1 cellular context compared by ENCODE assay signal in the genomic region with DNA sequence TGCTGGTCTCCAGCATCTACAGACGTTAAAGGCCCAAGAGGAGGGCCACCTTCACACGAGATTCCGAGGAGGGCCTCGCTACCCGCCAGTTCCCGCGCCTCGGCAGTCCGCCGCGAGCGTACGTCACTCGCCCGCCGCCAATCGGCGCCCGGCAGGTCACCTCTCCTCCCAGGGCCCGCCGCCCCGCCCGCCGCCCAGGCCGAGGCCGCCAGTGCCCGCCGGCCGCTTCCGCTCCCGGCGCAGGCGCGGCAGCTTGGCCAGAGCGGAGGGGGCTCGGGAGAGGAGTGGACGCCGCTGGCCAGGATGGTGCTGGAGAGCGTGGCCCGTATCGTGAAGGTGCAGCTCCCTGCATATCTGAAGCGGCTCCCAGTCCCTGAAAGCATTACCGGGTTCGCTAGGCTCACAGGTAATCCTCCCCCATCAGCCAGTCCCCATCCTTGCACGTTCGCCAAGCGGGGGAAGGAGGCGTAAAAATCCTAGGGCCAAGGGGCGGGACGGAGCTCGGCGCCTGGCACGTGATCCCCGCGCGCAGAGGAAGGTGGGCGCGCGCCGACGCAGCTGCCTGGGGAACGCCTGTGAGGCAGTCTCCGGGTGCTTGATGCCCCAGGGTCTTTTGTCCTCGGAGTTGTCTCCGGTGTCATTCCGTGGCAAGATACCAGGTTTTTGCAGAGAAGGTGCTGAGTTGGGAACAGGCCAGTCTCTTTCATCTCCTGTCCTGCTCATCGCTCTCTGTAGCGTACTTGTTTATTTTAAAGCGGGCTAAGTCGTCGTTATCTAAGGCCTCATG.
TF ChIP-seq lines count a peak whose summit lies in the region.

A gene with protein sequence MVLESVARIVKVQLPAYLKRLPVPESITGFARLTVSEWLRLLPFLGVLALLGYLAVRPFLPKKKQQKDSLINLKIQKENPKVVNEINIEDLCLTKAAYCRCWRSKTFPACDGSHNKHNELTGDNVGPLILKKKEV (plus strand): TSS at position 211 of the 787 bp plus-strand sequence. CDS start 93 bp downstream, at position 304.

TF ChIP-seq in HepG2, 621 proteins besides CTCF, POLR2A, EP300 and RAD21 (continued from another document and continues in another):
- TF ChIP-seq, protein P1, sequence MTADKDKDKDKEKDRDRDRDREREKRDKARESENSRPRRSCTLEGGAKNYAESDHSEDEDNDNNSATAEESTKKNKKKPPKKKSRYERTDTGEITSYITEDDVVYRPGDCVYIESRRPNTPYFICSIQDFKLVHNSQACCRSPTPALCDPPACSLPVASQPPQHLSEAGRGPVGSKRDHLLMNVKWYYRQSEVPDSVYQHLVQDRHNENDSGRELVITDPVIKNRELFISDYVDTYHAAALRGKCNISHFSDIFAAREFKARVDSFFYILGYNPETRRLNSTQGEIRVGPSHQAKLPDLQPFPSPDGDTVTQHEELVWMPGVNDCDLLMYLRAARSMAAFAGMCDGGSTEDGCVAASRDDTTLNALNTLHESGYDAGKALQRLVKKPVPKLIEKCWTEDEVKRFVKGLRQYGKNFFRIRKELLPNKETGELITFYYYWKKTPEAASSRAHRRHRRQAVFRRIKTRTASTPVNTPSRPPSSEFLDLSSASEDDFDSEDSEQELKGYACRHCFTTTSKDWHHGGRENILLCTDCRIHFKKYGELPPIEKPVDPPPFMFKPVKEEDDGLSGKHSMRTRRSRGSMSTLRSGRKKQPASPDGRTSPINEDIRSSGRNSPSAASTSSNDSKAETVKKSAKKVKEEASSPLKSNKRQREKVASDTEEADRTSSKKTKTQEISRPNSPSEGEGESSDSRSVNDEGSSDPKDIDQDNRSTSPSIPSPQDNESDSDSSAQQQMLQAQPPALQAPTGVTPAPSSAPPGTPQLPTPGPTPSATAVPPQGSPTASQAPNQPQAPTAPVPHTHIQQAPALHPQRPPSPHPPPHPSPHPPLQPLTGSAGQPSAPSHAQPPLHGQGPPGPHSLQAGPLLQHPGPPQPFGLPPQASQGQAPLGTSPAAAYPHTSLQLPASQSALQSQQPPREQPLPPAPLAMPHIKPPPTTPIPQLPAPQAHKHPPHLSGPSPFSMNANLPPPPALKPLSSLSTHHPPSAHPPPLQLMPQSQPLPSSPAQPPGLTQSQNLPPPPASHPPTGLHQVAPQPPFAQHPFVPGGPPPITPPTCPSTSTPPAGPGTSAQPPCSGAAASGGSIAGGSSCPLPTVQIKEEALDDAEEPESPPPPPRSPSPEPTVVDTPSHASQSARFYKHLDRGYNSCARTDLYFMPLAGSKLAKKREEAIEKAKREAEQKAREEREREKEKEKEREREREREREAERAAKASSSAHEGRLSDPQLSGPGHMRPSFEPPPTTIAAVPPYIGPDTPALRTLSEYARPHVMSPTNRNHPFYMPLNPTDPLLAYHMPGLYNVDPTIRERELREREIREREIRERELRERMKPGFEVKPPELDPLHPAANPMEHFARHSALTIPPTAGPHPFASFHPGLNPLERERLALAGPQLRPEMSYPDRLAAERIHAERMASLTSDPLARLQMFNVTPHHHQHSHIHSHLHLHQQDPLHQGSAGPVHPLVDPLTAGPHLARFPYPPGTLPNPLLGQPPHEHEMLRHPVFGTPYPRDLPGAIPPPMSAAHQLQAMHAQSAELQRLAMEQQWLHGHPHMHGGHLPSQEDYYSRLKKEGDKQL (CRISPR knock-in tag; IDR thresholded peaks at IDR 0.05; ENCODE audit: low read depth) = no peak
- peak; percentile 32; the same call in 1 of the 2 replicates for TF ChIP-seq ETV5 (CRISPR knock-in tag; IDR thresholded peaks at IDR 0.05; ENCODE audit: borderline replicate concordance)
- no peak for TF ChIP-seq ZNF124 (CRISPR knock-in tag; IDR thresholded peaks at IDR 0.05)
- peak; percentile 90 for TF ChIP-seq ZNF883 (CRISPR knock-in tag; IDR thresholded peaks at IDR 0.05; ENCODE audit: not compliant biosample characterization)
- TF ChIP-seq PPARG (CRISPR knock-in tag; conservative IDR thresholded peaks at IDR 0.05) = peak; percentile 10; the same call in 1 of the 2 replicates
- TF ChIP-seq NCOA1 (CRISPR knock-in tag; IDR thresholded peaks at IDR 0.05) = peak; percentile 95; the same call in 1 of the 2 replicates
- 0 out of 2 replicates have a peak, but pooled peaks have one; percentile 48 for TF ChIP-seq TP53 (CRISPR knock-in tag; conservative IDR thresholded peaks at IDR 0.05)
- no peak for TF ChIP-seq HNRNPUL1 (IDR thresholded peaks at IDR 0.05; ENCODE audit: low read depth, low read length)
- TF ChIP-seq KLF12 (CRISPR knock-in tag; IDR thresholded peaks at IDR 0.05; ENCODE audit: borderline replicate concordance) = no peak
- no peak for TF ChIP-seq ZNF652 (CRISPR knock-in tag; IDR thresholded peaks at IDR 0.05; ENCODE audit: borderline replicate concordance, low read depth)
- TF ChIP-seq ZNF136 (CRISPR knock-in tag; IDR thresholded peaks at IDR 0.05; ENCODE audit: low read depth) = no peak
- 0 out of 2 replicates have a peak, but pooled peaks have one; percentile 65 for TF ChIP-seq ZFP36L2 (CRISPR knock-in tag; IDR thresholded peaks at IDR 0.05)
- peak; percentile 77; the same call in 1 of the 2 replicates for TF ChIP-seq ZNF841 (CRISPR knock-in tag; IDR thresholded peaks at IDR 0.05; ENCODE audit: borderline replicate concordance)
- TF ChIP-seq, protein P2, sequence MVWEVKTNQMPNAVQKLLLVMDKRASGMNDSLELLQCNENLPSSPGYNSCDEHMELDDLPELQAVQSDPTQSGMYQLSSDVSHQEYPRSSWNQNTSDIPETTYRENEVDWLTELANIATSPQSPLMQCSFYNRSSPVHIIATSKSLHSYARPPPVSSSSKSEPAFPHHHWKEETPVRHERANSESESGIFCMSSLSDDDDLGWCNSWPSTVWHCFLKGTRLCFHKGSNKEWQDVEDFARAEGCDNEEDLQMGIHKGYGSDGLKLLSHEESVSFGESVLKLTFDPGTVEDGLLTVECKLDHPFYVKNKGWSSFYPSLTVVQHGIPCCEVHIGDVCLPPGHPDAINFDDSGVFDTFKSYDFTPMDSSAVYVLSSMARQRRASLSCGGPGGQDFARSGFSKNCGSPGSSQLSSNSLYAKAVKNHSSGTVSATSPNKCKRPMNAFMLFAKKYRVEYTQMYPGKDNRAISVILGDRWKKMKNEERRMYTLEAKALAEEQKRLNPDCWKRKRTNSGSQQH (CRISPR knock-in tag; IDR thresholded peaks at IDR 0.05; ENCODE audit: low read depth) = peak; percentile 71
- TF ChIP-seq, protein P3, sequence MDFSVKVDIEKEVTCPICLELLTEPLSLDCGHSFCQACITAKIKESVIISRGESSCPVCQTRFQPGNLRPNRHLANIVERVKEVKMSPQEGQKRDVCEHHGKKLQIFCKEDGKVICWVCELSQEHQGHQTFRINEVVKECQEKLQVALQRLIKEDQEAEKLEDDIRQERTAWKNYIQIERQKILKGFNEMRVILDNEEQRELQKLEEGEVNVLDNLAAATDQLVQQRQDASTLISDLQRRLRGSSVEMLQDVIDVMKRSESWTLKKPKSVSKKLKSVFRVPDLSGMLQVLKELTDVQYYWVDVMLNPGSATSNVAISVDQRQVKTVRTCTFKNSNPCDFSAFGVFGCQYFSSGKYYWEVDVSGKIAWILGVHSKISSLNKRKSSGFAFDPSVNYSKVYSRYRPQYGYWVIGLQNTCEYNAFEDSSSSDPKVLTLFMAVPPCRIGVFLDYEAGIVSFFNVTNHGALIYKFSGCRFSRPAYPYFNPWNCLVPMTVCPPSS (IDR thresholded peaks at IDR 0.05) = no peak
- 0 out of 2 replicates have a peak, but pooled peaks have one; percentile 87 for TF ChIP-seq KLF9 (CRISPR knock-in tag; IDR thresholded peaks at IDR 0.05; ENCODE audit: low read depth)
- TF ChIP-seq ZNF644 (CRISPR knock-in tag; IDR thresholded peaks at IDR 0.05; ENCODE audit: low read depth) = no peak
- peak; percentile 69 for TF ChIP-seq ZNF331 (CRISPR knock-in tag; IDR thresholded peaks at IDR 0.05)
- no peak for TF ChIP-seq ZNF83 (CRISPR knock-in tag; IDR thresholded peaks at IDR 0.05; ENCODE audit: borderline replicate concordance)
- peak; percentile 94 for TF ChIP-seq ZFX (CRISPR knock-in tag; IDR thresholded peaks at IDR 0.05; ENCODE audit: low read depth)
- TF ChIP-seq ZNF292 (CRISPR knock-in tag; IDR thresholded peaks at IDR 0.05; ENCODE audit: borderline replicate concordance, low read depth) = peak; percentile 96
- TF ChIP-seq STAG1 (CRISPR knock-in tag; IDR thresholded peaks at IDR 0.05) = no peak; the same call in 1 of the 2 replicates
- TF ChIP-seq, protein P4, sequence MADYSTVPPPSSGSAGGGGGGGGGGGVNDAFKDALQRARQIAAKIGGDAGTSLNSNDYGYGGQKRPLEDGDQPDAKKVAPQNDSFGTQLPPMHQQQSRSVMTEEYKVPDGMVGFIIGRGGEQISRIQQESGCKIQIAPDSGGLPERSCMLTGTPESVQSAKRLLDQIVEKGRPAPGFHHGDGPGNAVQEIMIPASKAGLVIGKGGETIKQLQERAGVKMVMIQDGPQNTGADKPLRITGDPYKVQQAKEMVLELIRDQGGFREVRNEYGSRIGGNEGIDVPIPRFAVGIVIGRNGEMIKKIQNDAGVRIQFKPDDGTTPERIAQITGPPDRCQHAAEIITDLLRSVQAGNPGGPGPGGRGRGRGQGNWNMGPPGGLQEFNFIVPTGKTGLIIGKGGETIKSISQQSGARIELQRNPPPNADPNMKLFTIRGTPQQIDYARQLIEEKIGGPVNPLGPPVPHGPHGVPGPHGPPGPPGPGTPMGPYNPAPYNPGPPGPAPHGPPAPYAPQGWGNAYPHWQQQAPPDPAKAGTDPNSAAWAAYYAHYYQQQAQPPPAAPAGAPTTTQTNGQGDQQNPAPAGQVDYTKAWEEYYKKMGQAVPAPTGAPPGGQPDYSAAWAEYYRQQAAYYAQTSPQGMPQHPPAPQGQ (CRISPR knock-in tag; IDR thresholded peaks at IDR 0.05; ENCODE audit: borderline replicate concordance) = no peak
- TF ChIP-seq ZNF788 (CRISPR knock-in tag; IDR thresholded peaks at IDR 0.05; ENCODE audit: borderline replicate concordance) = no peak; the same call in 1 of the 2 replicates
- TF ChIP-seq, protein P5, sequence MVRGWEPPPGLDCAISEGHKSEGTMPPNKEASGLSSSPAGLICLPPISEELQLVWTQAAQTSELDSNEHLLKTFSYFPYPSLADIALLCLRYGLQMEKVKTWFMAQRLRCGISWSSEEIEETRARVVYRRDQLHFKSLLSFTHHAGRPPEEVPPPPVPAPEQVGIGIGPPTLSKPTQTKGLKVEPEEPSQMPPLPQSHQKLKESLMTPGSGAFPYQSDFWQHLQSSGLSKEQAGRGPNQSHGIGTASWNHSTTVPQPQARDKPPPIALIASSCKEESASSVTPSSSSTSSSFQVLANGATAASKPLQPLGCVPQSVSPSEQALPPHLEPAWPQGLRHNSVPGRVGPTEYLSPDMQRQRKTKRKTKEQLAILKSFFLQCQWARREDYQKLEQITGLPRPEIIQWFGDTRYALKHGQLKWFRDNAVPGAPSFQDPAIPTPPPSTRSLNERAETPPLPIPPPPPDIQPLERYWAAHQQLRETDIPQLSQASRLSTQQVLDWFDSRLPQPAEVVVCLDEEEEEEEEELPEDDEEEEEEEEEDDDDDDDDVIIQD (CRISPR knock-in tag; IDR thresholded peaks at IDR 0.05; ENCODE audit: low read depth) = no peak; the same call in 1 of the 2 replicates
- TF ChIP-seq ZNF563 (CRISPR knock-in tag; IDR thresholded peaks at IDR 0.05) = peak; percentile 94
- TF ChIP-seq, protein P6, sequence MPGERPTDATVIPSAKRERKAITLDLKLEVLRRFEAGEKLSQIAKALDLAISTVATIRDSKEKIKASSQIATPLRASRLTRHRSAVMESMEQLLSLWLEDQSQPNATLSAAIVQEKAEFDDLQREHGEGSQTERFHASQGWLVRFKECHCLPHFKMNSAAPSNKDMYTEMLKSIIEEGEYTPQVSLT (CRISPR knock-in tag; IDR thresholded peaks at IDR 0.05; ENCODE audit: borderline replicate concordance, low read depth) = no peak
- TF ChIP-seq CHD4 (IDR thresholded peaks at IDR 0.05; ENCODE audit: borderline replicate concordance, low read length) = no peak
- TF ChIP-seq, protein P7, sequence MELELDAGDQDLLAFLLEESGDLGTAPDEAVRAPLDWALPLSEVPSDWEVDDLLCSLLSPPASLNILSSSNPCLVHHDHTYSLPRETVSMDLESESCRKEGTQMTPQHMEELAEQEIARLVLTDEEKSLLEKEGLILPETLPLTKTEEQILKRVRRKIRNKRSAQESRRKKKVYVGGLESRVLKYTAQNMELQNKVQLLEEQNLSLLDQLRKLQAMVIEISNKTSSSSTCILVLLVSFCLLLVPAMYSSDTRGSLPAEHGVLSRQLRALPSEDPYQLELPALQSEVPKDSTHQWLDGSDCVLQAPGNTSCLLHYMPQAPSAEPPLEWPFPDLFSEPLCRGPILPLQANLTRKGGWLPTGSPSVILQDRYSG (CRISPR knock-in tag; IDR thresholded peaks at IDR 0.05) = no peak
- 0 out of 2 replicates have a peak, but pooled peaks have one; percentile 90 for TF ChIP-seq ZNF773 (CRISPR knock-in tag; IDR thresholded peaks at IDR 0.05; ENCODE audit: borderline replicate concordance)
- TF ChIP-seq RBM22 (optimal IDR thresholded peaks at IDR 0.05; ENCODE audit: low read length) = no peak
- no peak for TF ChIP-seq ZKSCAN8 (CRISPR knock-in tag; IDR thresholded peaks at IDR 0.05; ENCODE audit: borderline replicate concordance)
- peak; percentile 99 for TF ChIP-seq HNRNPLL (IDR thresholded peaks at IDR 0.05; ENCODE audit: low read depth, low read length, poor library complexity, severe bottlenecking)
- TF ChIP-seq ERF (CRISPR knock-in tag; IDR thresholded peaks at IDR 0.05) = peak; percentile 95
- no peak for TF ChIP-seq ZNF225 (CRISPR knock-in tag; IDR thresholded peaks at IDR 0.05)
- TF ChIP-seq, protein P8, sequence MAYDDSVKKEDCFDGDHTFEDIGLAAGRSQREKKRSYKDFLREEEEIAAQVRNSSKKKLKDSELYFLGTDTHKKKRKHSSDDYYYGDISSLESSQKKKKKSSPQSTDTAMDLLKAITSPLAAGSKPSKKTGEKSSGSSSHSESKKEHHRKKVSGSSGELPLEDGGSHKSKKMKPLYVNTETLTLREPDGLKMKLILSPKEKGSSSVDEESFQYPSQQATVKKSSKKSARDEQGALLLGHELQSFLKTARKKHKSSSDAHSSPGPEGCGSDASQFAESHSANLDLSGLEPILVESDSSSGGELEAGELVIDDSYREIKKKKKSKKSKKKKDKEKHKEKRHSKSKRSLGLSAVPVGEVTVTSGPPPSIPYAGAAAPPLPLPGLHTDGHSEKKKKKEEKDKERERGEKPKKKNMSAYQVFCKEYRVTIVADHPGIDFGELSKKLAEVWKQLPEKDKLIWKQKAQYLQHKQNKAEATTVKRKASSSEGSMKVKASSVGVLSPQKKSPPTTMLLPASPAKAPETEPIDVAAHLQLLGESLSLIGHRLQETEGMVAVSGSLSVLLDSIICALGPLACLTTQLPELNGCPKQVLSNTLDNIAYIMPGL (CRISPR knock-in tag; IDR thresholded peaks at IDR 0.05; ENCODE audit: borderline replicate concordance in 1 of 2, low read depth in 1 of 2) = peak; percentile 46 to 85
- no peak for TF ChIP-seq STAT5B (CRISPR knock-in tag; IDR thresholded peaks at IDR 0.05)
- peak; percentile 84 for TF ChIP-seq PHF21A (CRISPR knock-in tag; IDR thresholded peaks at IDR 0.05)
- TF ChIP-seq, protein P9, sequence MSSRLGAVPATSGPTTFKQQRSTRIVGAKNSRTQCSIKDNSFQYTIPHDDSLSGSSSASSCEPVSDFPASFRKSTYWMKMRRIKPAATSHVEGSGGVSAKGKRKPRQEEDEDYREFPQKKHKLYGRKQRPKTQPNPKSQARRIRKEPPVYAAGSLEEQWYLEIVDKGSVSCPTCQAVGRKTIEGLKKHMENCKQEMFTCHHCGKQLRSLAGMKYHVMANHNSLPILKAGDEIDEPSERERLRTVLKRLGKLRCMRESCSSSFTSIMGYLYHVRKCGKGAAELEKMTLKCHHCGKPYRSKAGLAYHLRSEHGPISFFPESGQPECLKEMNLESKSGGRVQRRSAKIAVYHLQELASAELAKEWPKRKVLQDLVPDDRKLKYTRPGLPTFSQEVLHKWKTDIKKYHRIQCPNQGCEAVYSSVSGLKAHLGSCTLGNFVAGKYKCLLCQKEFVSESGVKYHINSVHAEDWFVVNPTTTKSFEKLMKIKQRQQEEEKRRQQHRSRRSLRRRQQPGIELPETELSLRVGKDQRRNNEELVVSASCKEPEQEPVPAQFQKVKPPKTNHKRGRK (CRISPR knock-in tag; IDR thresholded peaks at IDR 0.05) = no peak
- TF ChIP-seq ZNF607 (CRISPR knock-in tag; IDR thresholded peaks at IDR 0.05; ENCODE audit: borderline replicate concordance) = peak; percentile 96
- peak; percentile 70; the same call in 1 of the 2 replicates for TF ChIP-seq ZNF224 (CRISPR knock-in tag; IDR thresholded peaks at IDR 0.05)
